8 cellular contexts compared by ENCODE assay signal in the genomic region with DNA sequence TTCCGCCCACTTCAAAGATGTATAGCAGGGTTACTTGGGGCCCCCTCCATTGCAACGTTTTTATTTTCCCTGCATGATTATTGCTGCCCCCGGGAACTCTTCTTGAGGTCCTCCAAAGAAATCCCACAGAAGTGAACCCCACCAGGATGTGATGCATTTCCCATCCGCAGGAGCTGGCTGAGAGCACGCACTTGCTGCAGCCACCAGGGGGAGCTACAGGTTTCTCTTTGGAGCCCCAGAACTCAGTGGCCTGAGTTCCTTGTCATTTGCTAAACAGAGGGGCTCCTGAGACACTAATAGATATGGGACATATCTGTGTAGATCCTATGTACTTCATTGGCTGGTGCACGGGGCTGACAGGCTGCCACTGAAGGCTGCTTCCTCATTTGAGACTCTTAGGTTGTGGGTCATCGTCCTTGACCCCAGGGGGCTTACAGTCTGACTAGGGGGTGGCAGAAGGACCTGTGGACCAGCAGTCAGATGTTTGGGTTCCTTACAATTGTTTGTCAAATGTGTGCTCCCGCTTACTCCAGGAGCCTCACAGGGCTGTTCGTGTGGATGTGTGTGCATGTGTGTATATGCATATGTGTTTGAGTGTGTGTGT. TPM values are rescaled to one million over a fixed set of nuclear protein-coding genes. Genes with fewer than 3 reads are reported as not detected.
A peak's percentile ranks its signal among the peaks of the same experiment; 100 is the strongest.
DNase-seq lines count a peak whose midpoint lies in the region; ATAC-seq, FAIRE-seq and TF ChIP-seq lines count a peak whose summit lies in the region.

No MANE protein-coding gene starts in this region.

- H3K27me3 ChIP-seq in DOHH2 (ENCODE audit: control insufficient read depth, low read length) = no peaks in the 10 kb centered on the region
- peaks cover 6% of the 10 kb centered on the region; the same call in 1 of the 2 replicates for H3K27me3 ChIP-seq in SJCRH30

- H3K4me3 ChIP-seq in DOHH2 (ENCODE audit: low read length) (no peak overlapping the region), SJCRH30 (no peak overlapping the region)

- peak; percentile 93 for TF ChIP-seq CTCF in DOHH2 (IDR thresholded peaks at IDR 0.05; ENCODE audit: low read depth, low read length, poor library complexity, severe bottlenecking)

- no peaks in the 10 kb centered on the region for H3K79me2 ChIP-seq in DOHH2 (ENCODE audit: control insufficient read depth, low read length)

- DNase-seq in LHCN-M2 (ENCODE audit: low read depth) (peak; percentile 59), SJCRH30 (peak; percentile 71 to 86), germinal center (ENCODE audit: low spot score) (peak; percentile 71), posterior cingulate gyrus (peak; percentile 58 to 97 (median 85)), urothelium cell line (ENCODE audit: low spot score) (peak; percentile 75)
- DNase-seq in activated effector memory CD4-positive, alpha-beta T cell treated with Interleukin-2 at 50 U/mL for 16 hours = peak; percentile 27

- H3K4me2 ChIP-seq in DOHH2 (ENCODE audit: low read length) = no peak overlapping the region

- H4K20me1 ChIP-seq in DOHH2 (ENCODE audit: control insufficient read depth, insufficient read depth, low read depth, low read length) = no peaks in the 10 kb centered on the region

- H3K9me3 ChIP-seq in DOHH2 (ENCODE audit: control insufficient read depth, insufficient read depth, low read length) = no peaks in the 10 kb centered on the region
- no peaks in the 10 kb centered on the region for H3K9me3 ChIP-seq in SJCRH30 (replicated peaks)

- H3F3A ChIP-seq in DOHH2 (ENCODE audit: control insufficient read depth, insufficient read depth) = no peaks in the 10 kb centered on the region

- H3K36me3 ChIP-seq in DOHH2 (ENCODE audit: control insufficient read depth, low read length) = no peaks in the 10 kb centered on the region
- no peaks in the 10 kb centered on the region for H3K36me3 ChIP-seq in SJCRH30

- ATAC-seq in GM21619 (IDR thresholded peaks at IDR 0.05; ENCODE audit: unreplicated experiment) = peak; percentile 88

- H3K27ac ChIP-seq in DOHH2 (ENCODE audit: low read depth, low read length) (no peak overlapping the region), SJCRH30 (no peak overlapping the region)

- FAIRE-seq in urothelium cell line (lab: Jason Lieb, UNC) = peak; percentile 93

- no peaks in the 10 kb centered on the region for H3K4me1 ChIP-seq in DOHH2 (ENCODE audit: control insufficient read depth, low read length)
- no peaks in the 10 kb centered on the region for H3K4me1 ChIP-seq in SJCRH30

- intact Hi-C loops in posterior cingulate gyrus (cut with DNase I) = loop anchor here (1.0 kb wide), 1 partner anchor 378 kb away; no protein-coding TSS in a partner anchor

- no peaks in the 10 kb centered on the region for H3K9me2 ChIP-seq in DOHH2 (replicated peaks; ENCODE audit: control insufficient read depth, low read length)

RNA-seq across cellular contexts. Expression of gene ENO4, which starts 52.3 kb away (rescaled TPM):
- 0.19 and 0.23 TPM in 2 replicates for total RNA-seq in LHCN-M2 (2014; rRNA removed)
- polyA plus RNA-seq in LHCN-M2 (2012) = 0.58 TPM
- 0.08 TPM in 1 of 2 replicates, not detected in the other for total RNA-seq in SJCRH30 (2014; rRNA removed; shearing (Covaris generic))

RNA-seq across cellular contexts. Expression of gene HSPA12A, which starts 54.6 kb away (rescaled TPM):
- 3.6 TPM in 2 replicates for total RNA-seq in LHCN-M2 (2014; rRNA removed)
- 3.0 TPM for polyA plus RNA-seq in LHCN-M2 (2012)
- 0.79 and 1.3 TPM in 2 replicates for total RNA-seq in SJCRH30 (2014; rRNA removed; shearing (Covaris generic))

Comparison
In these comparisons a context has a peak if more than half of its experiments do, and no peak if none do; other contexts are left out.
1. DNase-seq: peak in every context shown above with its lines; median percentile 85 in posterior cingulate gyrus; 78 in SJCRH30; 75 in urothelium cell line; 71 in germinal center; 59 in LHCN-M2; 27 in activated effector memory CD4-positive, alpha-beta T cell treated with Interleukin-2 at 50 U/mL for 16 hours.